9 cellular contexts compared by ENCODE assay signal in genomic region chr1:161082996-161083742, GRCh38. TPM values are rescaled to one million over a fixed set of nuclear protein-coding genes. Genes with fewer than 3 reads are reported as not detected.
DNase-seq lines count a peak whose midpoint lies in the region; ATAC-seq and TF ChIP-seq lines count a peak whose summit lies in the region.
"Had no signal": no experiment of that assay in that cellular context is flagged by ENCODE, and none has a peak within 500 bp of the region (broad histone marks: within the 10 kb centered on the region; RNA-seq: fewer than 3 reads in every experiment).

No MANE protein-coding gene starts in this region.

- H3K4me3 Mint-ChIP-seq in activated T-helper 17 cell treated with anti-CD3 and anti-CD28 coated beads, Interleukin-2, amount 50 U/mL, for 72 hours: no peak overlapping the region

- intact Hi-C loops in tibial artery (cut with DNase I; ENCODE audit: low total_unique reads): no loop called here

- no peaks in the 10 kb centered on the region for H3K4me1 Mint-ChIP-seq in activated T-helper 17 cell treated with anti-CD3 and anti-CD28 coated beads, Interleukin-2, amount 50 U/mL, for 72 hours

- H3K27me3 ChIP-seq in tibial artery: peaks cover 0 to 22% of the 10 kb centered on the region in 2 donors
- H3K27me3 ChIP-seq: ovary had no signal

- H3K27ac Mint-ChIP-seq in activated T-helper 17 cell treated with anti-CD3 and anti-CD28 coated beads, Interleukin-2, amount 50 U/mL, for 72 hours: peak overlapping the region; percentile 6

- no peak for TF ChIP-seq CTCF in tibial artery (IDR thresholded peaks at IDR 0.05)

- no peaks in the 10 kb centered on the region for H3K36me3 ChIP-seq in tibial artery
- H3K36me3 ChIP-seq: ovary had no signal

- H3K27me3 Mint-ChIP-seq in activated T-helper 17 cell treated with anti-CD3 and anti-CD28 coated beads, Interleukin-2, amount 50 U/mL, for 72 hours: no peaks in the 10 kb centered on the region

- H3K4me1 ChIP-seq in tibial artery: peaks cover 0 to 16% (median 0%) of the 10 kb centered on the region in 4 donors

- ATAC-seq in activated T-helper 17 cell treated with anti-CD3 and anti-CD28 coated beads, Interleukin-2, amount 50 U/mL, for 72 hours (replicated peaks): peak; percentile 61
- ATAC-seq in HG03139 (IDR thresholded peaks at IDR 0.05; ENCODE audit: unreplicated experiment) (no peak), HG03097 (IDR thresholded peaks at IDR 0.05; ENCODE audit: low FRiP score, unreplicated experiment) (no peak)

- DNase-seq in DMS153 (lab: John Stamatoyannopoulos, UW) (peak; percentile 16), DMS153 treated with DMSO at 0.1 percent for 48 hours (lab: John Stamatoyannopoulos, UW; ENCODE audit: unreplicated experiment) (no peak), iPS-NIHi11 (ENCODE audit: low spot score) (peak; percentile 70), tibial artery (peak; percentile 84 to 87), hypothalamus (lab: John Stamatoyannopoulos, UW) (no peak)

- no peaks in the 10 kb centered on the region for H3K36me3 Mint-ChIP-seq in activated T-helper 17 cell treated with anti-CD3 and anti-CD28 coated beads, Interleukin-2, amount 50 U/mL, for 72 hours (ENCODE audit: low read depth)

- H3K4me3 ChIP-seq in tibial artery: no peak overlapping the region
- H3K4me3 ChIP-seq: ovary had no signal

- no peak overlapping the region for H3K27ac ChIP-seq in tibial artery
- H3K27ac ChIP-seq: ovary had no signal

- H3K9me3 ChIP-seq in tibial artery: no peaks in the 10 kb centered on the region
- H3K9me3 ChIP-seq: ovary had no signal

- H3K9me3 Mint-ChIP-seq in activated T-helper 17 cell treated with anti-CD3 and anti-CD28 coated beads, Interleukin-2, amount 50 U/mL, for 72 hours: no peaks in the 10 kb centered on the region

RNA-seq across cellular contexts. Expression of gene NECTIN4, which starts 6.2 kb away (rescaled TPM):
- total RNA-seq in activated T-helper 17 cell treated with anti-CD3 and anti-CD28 coated beads, Interleukin-2, amount 50 U/mL, for 72 hours: under 1 TPM; 0.22 to 0.32 TPM

RNA-seq across cellular contexts. Expression of gene ARHGAP30, which starts 13.5 kb away (rescaled TPM):
- 100 to 1,000 TPM; 180 to 207 TPM for total RNA-seq in activated T-helper 17 cell treated with anti-CD3 and anti-CD28 coated beads, Interleukin-2, amount 50 U/mL, for 72 hours

RNA-seq across cellular contexts. Expression of gene KLHDC9, which starts 15.0 kb away (rescaled TPM):
- not detected for total RNA-seq in activated T-helper 17 cell treated with anti-CD3 and anti-CD28 coated beads, Interleukin-2, amount 50 U/mL, for 72 hours

RNA-seq across cellular contexts. Expression of gene PFDN2, which starts 34.7 kb away (rescaled TPM):
- total RNA-seq in activated T-helper 17 cell treated with anti-CD3 and anti-CD28 coated beads, Interleukin-2, amount 50 U/mL, for 72 hours: 100 to 1,000 TPM in 1 of 2 donors, 10 to 100 TPM in 1; 72.1 to 107 TPM

RNA-seq across cellular contexts. Expression of gene NIT1, which starts 34.7 kb away (rescaled TPM):
- total RNA-seq in activated T-helper 17 cell treated with anti-CD3 and anti-CD28 coated beads, Interleukin-2, amount 50 U/mL, for 72 hours: 10 to 100 TPM; 38.9 to 74.6 TPM

Comparison
In these comparisons a context has a peak if more than half of its experiments do, and no peak if none do; other contexts are left out.
1. DNase-seq: peak in DMS153 (single experiment), iPS-NIHi11 (single experiment) and tibial artery (2 of 2); none in DMS153 treated with DMSO at 0.1 percent for 48 hours (single experiment) and hypothalamus (0 of 51).